1 cellular context compared by ENCODE assay signal in genomic region chr14:93832665-93833064, GRCh38.
A peak's percentile ranks its signal among the peaks of the same experiment; 100 is the strongest.
TF ChIP-seq lines count a peak whose summit lies in the region.

No MANE protein-coding gene starts in this region.

TF ChIP-seq in HEK293, 187 proteins besides CTCF, POLR2A, EP300 and RAD21:
- TF ChIP-seq PRDM10 (tag by site-specific recombination; IDR thresholded peaks at IDR 0.05) (peak; percentile 66), ZNF692 (tag by site-specific recombination; IDR thresholded peaks at IDR 0.05) (no peak), ZBTB44 (tag by site-specific recombination; IDR thresholded peaks at IDR 0.05) (no peak), KLF7 (tag by site-specific recombination; IDR thresholded peaks at IDR 0.05; ENCODE audit: borderline replicate concordance) (no peak)
